26 cellular contexts compared by ENCODE assay signal in the genomic region with DNA sequence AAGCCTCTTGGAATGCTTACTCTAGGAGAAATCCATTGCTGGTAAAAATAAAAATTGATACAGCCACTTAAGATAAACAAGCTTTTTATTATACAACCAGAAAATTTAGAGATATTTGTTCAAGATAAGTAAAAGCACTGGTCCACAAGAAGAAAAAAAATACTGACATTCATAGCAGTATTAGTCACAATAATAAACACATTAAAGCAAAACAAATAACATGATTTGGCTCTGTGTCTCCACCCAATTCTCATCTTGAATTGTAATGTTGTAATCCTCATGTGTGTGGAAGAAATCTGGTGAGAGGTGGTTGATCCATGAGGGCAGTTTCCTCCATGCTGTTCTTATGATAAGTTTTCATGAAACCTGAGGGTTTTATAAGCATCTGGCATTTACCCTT.
"Had no signal": no experiment of that assay in that cellular context is flagged by ENCODE, and none has a peak within 500 bp of the region (broad histone marks: within the 10 kb centered on the region; RNA-seq: fewer than 3 reads in every experiment).

No MANE protein-coding gene starts in this region.

- H3K4me3 ChIP-seq: left lung, lung, neural progenitor cell, thoracic aorta, vagina had no signal

- H3K9me3 Mint-ChIP-seq: activated naive CD4-positive, alpha-beta T cell treated with anti-CD3 and anti-CD28 coated beads, Interleukin-2, amount 50 U/mL, for 24 hours had no signal

- H3K27ac Mint-ChIP-seq: activated B cell treated with CpG ODN at 0.5 μM for 24 hours; activated CD4-positive, alpha-beta T cell treated with anti-CD3 and anti-CD28 coated beads for 36 hours; activated CD8-positive, alpha-beta memory T cell treated with anti-CD3 and anti-CD28 coated beads, Interleukin-2, amount 10 ng/mL, durations not matched to agents 7 days and 5 days; activated CD8-positive, alpha-beta T cell treated with anti-CD3 and anti-CD28 coated beads for 36 hours; activated naive CD4-positive, alpha-beta T cell treated with anti-CD3 and anti-CD28 coated beads, Interleukin-2, amount 50 U/mL, for 24 hours; dendritic cell treated with granulocyte-macrophage colony-stimulating factor and Interleukin-4, amounts not matched to agents 40 ng/mL and 50 ng/mL, for 4 days; immature natural killer cell; naive thymus-derived CD4-positive, alpha-beta T cell; neural progenitor cell; progenitor cell of endocrine pancreas; T-helper 1 cell treated with Interleukin-12 subunit alpha and Interleukin-12 subunit beta and Interleukin-4 antibody, amounts not matched to agents 30 μg/mL and 1 μg/mL, for 36 hours; type B pancreatic cell had no signal

- H3K4me3 Mint-ChIP-seq: activated B cell treated with CpG ODN at 0.5 μM for 24 hours; activated CD4-positive, alpha-beta T cell treated with anti-CD3 and anti-CD28 coated beads for 36 hours; activated CD8-positive, alpha-beta memory T cell treated with anti-CD3 and anti-CD28 coated beads, Interleukin-2, amount 10 ng/mL, durations not matched to agents 7 days and 5 days; activated CD8-positive, alpha-beta T cell treated with anti-CD3 and anti-CD28 coated beads for 36 hours; activated naive CD4-positive, alpha-beta T cell treated with anti-CD3 and anti-CD28 coated beads, Interleukin-2, amount 50 U/mL, for 24 hours; dendritic cell treated with granulocyte-macrophage colony-stimulating factor and Interleukin-4, amounts not matched to agents 40 ng/mL and 50 ng/mL, for 4 days; immature natural killer cell; naive thymus-derived CD4-positive, alpha-beta T cell; neural progenitor cell; T-helper 1 cell treated with Interleukin-12 subunit alpha and Interleukin-12 subunit beta and Interleukin-4 antibody, amounts not matched to agents 30 μg/mL and 1 μg/mL, for 36 hours; type B pancreatic cell had no signal

- H3K9me3 ChIP-seq: thoracic aorta, vagina had no signal

- H3K4me1 Mint-ChIP-seq: activated B cell treated with CpG ODN at 0.5 μM for 24 hours; activated CD4-positive, alpha-beta T cell treated with anti-CD3 and anti-CD28 coated beads for 36 hours; activated CD8-positive, alpha-beta memory T cell treated with anti-CD3 and anti-CD28 coated beads, Interleukin-2, amount 10 ng/mL, durations not matched to agents 7 days and 5 days; activated naive CD4-positive, alpha-beta T cell treated with anti-CD3 and anti-CD28 coated beads, Interleukin-2, amount 50 U/mL, for 24 hours; immature natural killer cell; naive thymus-derived CD4-positive, alpha-beta T cell; neural progenitor cell had no signal

- H3K27ac ChIP-seq: left lung, neural progenitor cell, thoracic aorta, vagina had no signal

- H3K4me1 ChIP-seq: left lung, neural progenitor cell, vagina had no signal

- H3K36me3 Mint-ChIP-seq: activated CD8-positive, alpha-beta memory T cell treated with anti-CD3 and anti-CD28 coated beads, Interleukin-2, amount 10 ng/mL, durations not matched to agents 7 days and 5 days; activated naive CD4-positive, alpha-beta T cell treated with anti-CD3 and anti-CD28 coated beads, Interleukin-2, amount 50 U/mL, for 24 hours; neural progenitor cell; type B pancreatic cell had no signal

- H3K27me3 Mint-ChIP-seq: activated B cell treated with CpG ODN at 0.5 μM for 24 hours; activated CD4-positive, alpha-beta T cell treated with anti-CD3 and anti-CD28 coated beads for 36 hours; activated CD8-positive, alpha-beta memory T cell treated with anti-CD3 and anti-CD28 coated beads, Interleukin-2, amount 10 ng/mL, durations not matched to agents 7 days and 5 days; activated CD8-positive, alpha-beta T cell treated with anti-CD3 and anti-CD28 coated beads for 36 hours; activated naive CD4-positive, alpha-beta T cell treated with anti-CD3 and anti-CD28 coated beads, Interleukin-2, amount 50 U/mL, for 24 hours; dendritic cell treated with granulocyte-macrophage colony-stimulating factor and Interleukin-4, amounts not matched to agents 40 ng/mL and 50 ng/mL, for 4 days; naive thymus-derived CD4-positive, alpha-beta T cell; progenitor cell of endocrine pancreas; type B pancreatic cell had no signal

- H3K27me3 ChIP-seq: left lung, neural progenitor cell, vagina had no signal

- ATAC-seq: activated CD4-positive, alpha-beta T cell treated with anti-CD3 and anti-CD28 coated beads for 36 hours; activated CD8-positive, alpha-beta memory T cell treated with anti-CD3 and anti-CD28 coated beads, Interleukin-2, amount 10 ng/mL, durations not matched to agents 7 days and 5 days; activated CD8-positive, alpha-beta T cell treated with anti-CD3 and anti-CD28 coated beads for 36 hours; left lung; naive thymus-derived CD4-positive, alpha-beta T cell had no signal

- DNase-seq: activated B cell treated with CpG ODN at 0.5 μM for 24 hours; activated CD4-positive, alpha-beta T cell treated with anti-CD3 and anti-CD28 coated beads for 36 hours; activated CD8-positive, alpha-beta memory T cell treated with anti-CD3 and anti-CD28 coated beads, Interleukin-2, amount 10 ng/mL, durations not matched to agents 7 days and 5 days; activated CD8-positive, alpha-beta T cell treated with anti-CD3 and anti-CD28 coated beads for 36 hours; activated gamma-delta T cell treated with Interleukin-2 at 50 U/mL for 16 hours; activated T-cell treated with anti-CD3 and anti-CD28 coated beads for 4 hours; aorta; effector CD4-positive, alpha-beta T cell; erythroblast; immature natural killer cell; kidney glomerular epithelial cell; left lung; naive thymus-derived CD4-positive, alpha-beta T cell; retina; stimulated activated CD4-positive, alpha-beta T cell treated with anti-CD3 and anti-CD28 coated beads, Interleukin-4, amount 100 ng/mL, for 24 hours; stimulated activated naive CD4-positive, alpha-beta T cell treated with Interleukin-2 at 50 U/mL for 16 hours; T1000 had no signal

- H3K36me3 ChIP-seq: left lung, neural progenitor cell, thoracic aorta, vagina had no signal
